ENCODE assay signal across 1 cellular context in the genomic region with DNA sequence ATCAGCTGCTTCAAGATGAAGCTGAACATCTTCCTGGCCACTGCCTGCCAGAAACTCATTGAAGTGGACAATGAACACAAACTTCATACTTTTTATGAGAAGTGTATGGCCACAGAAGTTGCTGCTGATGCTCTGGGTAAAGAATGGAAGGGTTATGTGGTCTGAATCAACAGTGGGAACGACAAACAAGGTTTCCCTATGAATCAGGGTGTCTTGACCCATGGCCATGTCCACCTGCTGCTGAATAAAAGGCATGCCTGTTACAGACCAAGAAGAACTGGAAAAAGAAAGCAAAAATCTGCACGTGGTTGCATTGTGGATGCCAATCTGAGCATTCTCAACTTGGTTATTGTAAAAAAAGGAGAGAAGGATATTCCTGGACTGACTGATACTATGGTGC.
A peak's percentile ranks its signal among the peaks of the same experiment; 100 is the strongest.
TF ChIP-seq lines count a peak whose summit lies in the region.

No MANE protein-coding gene starts in this region.

TF ChIP-seq in GM12878, 131 proteins besides CTCF, POLR2A, EP300 and RAD21:
- TF ChIP-seq IRF4 (IDR thresholded peaks at IDR 0.05; ENCODE audit: low read depth, low read length) (no peak), DPF2 (IDR thresholded peaks at IDR 0.05) (0 out of 2 replicates have a peak, but pooled peaks have one; percentile 22), HCFC1 (IDR thresholded peaks at IDR 0.05; ENCODE audit: low read length) (no peak), SMARCA5 (IDR thresholded peaks at IDR 0.05) (no peak)
- TF ChIP-seq, protein P1, sequence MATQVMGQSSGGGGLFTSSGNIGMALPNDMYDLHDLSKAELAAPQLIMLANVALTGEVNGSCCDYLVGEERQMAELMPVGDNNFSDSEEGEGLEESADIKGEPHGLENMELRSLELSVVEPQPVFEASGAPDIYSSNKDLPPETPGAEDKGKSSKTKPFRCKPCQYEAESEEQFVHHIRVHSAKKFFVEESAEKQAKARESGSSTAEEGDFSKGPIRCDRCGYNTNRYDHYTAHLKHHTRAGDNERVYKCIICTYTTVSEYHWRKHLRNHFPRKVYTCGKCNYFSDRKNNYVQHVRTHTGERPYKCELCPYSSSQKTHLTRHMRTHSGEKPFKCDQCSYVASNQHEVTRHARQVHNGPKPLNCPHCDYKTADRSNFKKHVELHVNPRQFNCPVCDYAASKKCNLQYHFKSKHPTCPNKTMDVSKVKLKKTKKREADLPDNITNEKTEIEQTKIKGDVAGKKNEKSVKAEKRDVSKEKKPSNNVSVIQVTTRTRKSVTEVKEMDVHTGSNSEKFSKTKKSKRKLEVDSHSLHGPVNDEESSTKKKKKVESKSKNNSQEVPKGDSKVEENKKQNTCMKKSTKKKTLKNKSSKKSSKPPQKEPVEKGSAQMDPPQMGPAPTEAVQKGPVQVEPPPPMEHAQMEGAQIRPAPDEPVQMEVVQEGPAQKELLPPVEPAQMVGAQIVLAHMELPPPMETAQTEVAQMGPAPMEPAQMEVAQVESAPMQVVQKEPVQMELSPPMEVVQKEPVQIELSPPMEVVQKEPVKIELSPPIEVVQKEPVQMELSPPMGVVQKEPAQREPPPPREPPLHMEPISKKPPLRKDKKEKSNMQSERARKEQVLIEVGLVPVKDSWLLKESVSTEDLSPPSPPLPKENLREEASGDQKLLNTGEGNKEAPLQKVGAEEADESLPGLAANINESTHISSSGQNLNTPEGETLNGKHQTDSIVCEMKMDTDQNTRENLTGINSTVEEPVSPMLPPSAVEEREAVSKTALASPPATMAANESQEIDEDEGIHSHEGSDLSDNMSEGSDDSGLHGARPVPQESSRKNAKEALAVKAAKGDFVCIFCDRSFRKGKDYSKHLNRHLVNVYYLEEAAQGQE (IDR thresholded peaks at IDR 0.05; ENCODE audit: low read depth, low read length): no peak
